In the genomic region with DNA sequence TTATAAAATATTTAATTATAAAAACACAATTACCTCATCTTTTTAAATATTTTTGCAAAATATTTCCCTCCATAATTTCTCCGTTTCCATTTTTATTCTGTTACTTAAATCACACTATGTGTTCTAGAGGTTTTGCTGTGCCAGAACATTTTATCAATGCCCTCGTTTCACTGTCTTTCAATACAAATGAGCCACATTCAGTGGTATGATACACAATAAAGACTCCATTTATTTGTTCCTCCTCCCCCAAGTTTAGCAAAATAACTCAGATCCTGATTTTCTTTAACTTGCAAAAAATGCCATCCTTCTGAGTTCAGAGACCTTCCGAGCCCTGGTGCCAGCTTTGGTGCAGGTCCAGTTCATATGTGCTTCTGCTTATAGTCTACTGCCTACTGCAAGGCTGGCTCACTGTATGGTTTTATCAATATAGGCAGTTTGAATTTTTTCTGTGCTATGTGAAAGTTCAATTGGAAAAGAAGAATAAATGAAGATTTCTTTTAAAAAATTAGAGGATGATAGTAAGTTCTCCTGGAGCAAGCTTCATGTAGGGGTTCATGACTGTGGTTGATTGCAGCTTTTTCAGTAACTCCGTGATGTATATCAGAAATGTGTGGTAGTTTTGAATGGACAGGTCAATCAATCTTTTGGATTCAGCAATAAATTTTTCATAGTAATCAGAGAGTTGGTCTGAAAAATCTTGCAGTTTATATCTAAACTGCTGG, we compare ENCODE assay signal across 34 cellular contexts. TPM values are rescaled to one million over a fixed set of nuclear protein-coding genes. Genes with fewer than 3 reads are reported as not detected.
"Had no signal": no experiment of that assay in that cellular context is flagged by ENCODE, and none has a peak within 500 bp of the region (broad histone marks: within the 10 kb centered on the region; RNA-seq: fewer than 3 reads in every experiment).

No MANE protein-coding gene starts in this region.

- DNase-seq: activated CD4-positive, alpha-beta T cell treated with anti-CD3 and anti-CD28 coated beads, Interleukin-2, amount 10 ng/mL, durations not matched to agents 24 days and 14 days; activated CD4-positive, alpha-beta T cell treated with anti-CD3 and anti-CD28 coated beads, Interleukin-2, amount 50 U/mL, for 4 hours; activated CD8-positive, alpha-beta T cell treated with anti-CD3 and anti-CD28 coated beads for 36 hours; activated effector memory CD4-positive, alpha-beta T cell treated with anti-CD3 and anti-CD28 coated beads, Interleukin-2, amount 50 U/mL, for 16 hours; activated naive CD4-positive, alpha-beta T cell; activated naive CD4-positive, alpha-beta T cell treated with anti-CD3 and anti-CD28 coated beads, Interleukin-2, amount 50 U/mL, for 16 hours; activated naive CD8-positive, alpha-beta T cell treated with anti-CD3 and anti-CD28 coated beads for 36 hours; activated T-cell treated with anti-CD3 and anti-CD28 coated beads, Interleukin-2, amount 50 U/mL, for 1 hour; activated T-cell treated with anti-CD3 and anti-CD28 coated beads, Interleukin-2, amount 50 U/mL, for 72 hours; amniotic stem cell; aorta; brain microvascular endothelial cell; central memory CD4-positive, alpha-beta T cell; Kasumi-1; KG1; MG63; NCI-H1105; NCI-H1417 treated with DMSO at 0.1 percent for 48 hours; NCI-H187 treated with DMSO at 0.1 percent for 48 hours; NCI-H2081; NCI-H510A; NCI-H526; NCI-H748 treated with DMSO at 0.1 percent for 48 hours; PC-3; Peyer's patch; RPMI8226; SHP77 treated with DMSO at 0.1 percent for 48 hours; T1000; WERI-Rb-1 had no signal

- H3K27me3 Mint-ChIP-seq: activated CD4-positive, alpha-beta T cell treated with anti-CD3 and anti-CD28 coated beads, Interleukin-2, amount 10 ng/mL, durations not matched to agents 24 days and 14 days; activated CD8-positive, alpha-beta T cell treated with anti-CD3 and anti-CD28 coated beads for 36 hours; activated T-helper 17 cell treated with anti-CD3 and anti-CD28 coated beads, Interleukin-2, amount 50 U/mL, for 72 hours had no signal

- H3K27me3 ChIP-seq: brain microvascular endothelial cell, Peyer's patch had no signal

- H3K4me1 ChIP-seq: Peyer's patch had no signal

- ATAC-seq: activated CD8-positive, alpha-beta T cell treated with anti-CD3 and anti-CD28 coated beads for 36 hours; activated T-cell treated with anti-CD3 and anti-CD28 coated beads, Interleukin-2, amount 50 U/mL, for 72 hours; activated T-helper 17 cell treated with anti-CD3 and anti-CD28 coated beads, Interleukin-2, amount 50 U/mL, for 72 hours; PC-3 had no signal

- H3K9me3 ChIP-seq: MG63, Peyer's patch had no signal

- H3K36me3 Mint-ChIP-seq: activated naive CD8-positive, alpha-beta T cell treated with anti-CD3 and anti-CD28 coated beads for 36 hours had no signal

- H3K4me1 Mint-ChIP-seq: activated CD4-positive, alpha-beta T cell treated with anti-CD3 and anti-CD28 coated beads, Interleukin-2, amount 10 ng/mL, durations not matched to agents 24 days and 14 days; activated naive CD8-positive, alpha-beta T cell treated with anti-CD3 and anti-CD28 coated beads for 36 hours; activated T-helper 17 cell treated with anti-CD3 and anti-CD28 coated beads, Interleukin-2, amount 50 U/mL, for 72 hours had no signal

- H3K4me3 ChIP-seq: MG63, Peyer's patch had no signal

- H3K27ac Mint-ChIP-seq: activated CD4-positive, alpha-beta T cell treated with anti-CD3 and anti-CD28 coated beads, Interleukin-2, amount 10 ng/mL, durations not matched to agents 24 days and 14 days; activated CD8-positive, alpha-beta T cell treated with anti-CD3 and anti-CD28 coated beads for 36 hours; activated naive CD8-positive, alpha-beta T cell treated with anti-CD3 and anti-CD28 coated beads for 36 hours; activated T-cell treated with anti-CD3 and anti-CD28 coated beads, Interleukin-2, amount 50 U/mL, for 72 hours; activated T-helper 17 cell treated with anti-CD3 and anti-CD28 coated beads, Interleukin-2, amount 50 U/mL, for 72 hours had no signal

- H3K27ac ChIP-seq: brain microvascular endothelial cell, Peyer's patch, WERI-Rb-1 had no signal

- H3K9me3 Mint-ChIP-seq: activated CD4-positive, alpha-beta T cell treated with anti-CD3 and anti-CD28 coated beads, Interleukin-2, amount 10 ng/mL, durations not matched to agents 24 days and 14 days; activated CD8-positive, alpha-beta T cell treated with anti-CD3 and anti-CD28 coated beads for 36 hours; activated naive CD8-positive, alpha-beta T cell treated with anti-CD3 and anti-CD28 coated beads for 36 hours; activated T-cell treated with anti-CD3 and anti-CD28 coated beads, Interleukin-2, amount 50 U/mL, for 72 hours; activated T-helper 17 cell treated with anti-CD3 and anti-CD28 coated beads, Interleukin-2, amount 50 U/mL, for 72 hours had no signal

- H3K4me3 Mint-ChIP-seq: activated CD4-positive, alpha-beta T cell treated with anti-CD3 and anti-CD28 coated beads, Interleukin-2, amount 10 ng/mL, durations not matched to agents 24 days and 14 days; activated CD8-positive, alpha-beta T cell treated with anti-CD3 and anti-CD28 coated beads for 36 hours; activated naive CD8-positive, alpha-beta T cell treated with anti-CD3 and anti-CD28 coated beads for 36 hours; activated T-cell treated with anti-CD3 and anti-CD28 coated beads, Interleukin-2, amount 50 U/mL, for 72 hours; activated T-helper 17 cell treated with anti-CD3 and anti-CD28 coated beads, Interleukin-2, amount 50 U/mL, for 72 hours had no signal

- H3K36me3 ChIP-seq: brain microvascular endothelial cell, MG63, Peyer's patch, WERI-Rb-1 had no signal

RNA-seq across cellular contexts. Expression of a gene that starts 42.5 kb away (rescaled TPM):
- total RNA-seq: activated CD4-positive, alpha-beta T cell treated with anti-CD3 and anti-CD28 coated beads, Interleukin-2, amount 10 ng/mL, durations not matched to agents 24 days and 14 days; activated CD8-positive, alpha-beta memory T cell treated with anti-CD3 and anti-CD28 coated beads for 36 hours; activated CD8-positive, alpha-beta T cell treated with anti-CD3 and anti-CD28 coated beads for 36 hours; activated naive CD8-positive, alpha-beta T cell treated with anti-CD3 and anti-CD28 coated beads for 36 hours; activated T-cell treated with anti-CD3 and anti-CD28 coated beads, Interleukin-2, amount 50 U/mL, for 72 hours; activated T-helper 17 cell treated with anti-CD3 and anti-CD28 coated beads, Interleukin-2, amount 50 U/mL, for 72 hours; PC-3; SK-MEL-5; T-helper 1 cell treated with Interleukin-12 subunit alpha and Interleukin-12 subunit beta and Interleukin-4 antibody, amounts not matched to agents 30 ng/mL and 1 ng/mL, for 36 hours; T-helper 2 cell treated with Interferon-gamma antibody and Interleukin-4, amounts not matched to agents 100 ng/mL and 5 ng/mL, for 36 hours had no signal
